ENCODE assay signal across 14 cellular contexts in genomic region chr4:89492476-89493110, GRCh38.
A peak's percentile ranks its signal among the peaks of the same experiment; 100 is the strongest.
DNase-seq lines count a peak whose midpoint lies in the region; TF ChIP-seq lines count a peak whose summit lies in the region.
"Had no signal": no experiment of that assay in that cellular context is flagged by ENCODE, and none has a peak within 500 bp of the region (broad histone marks: within the 10 kb centered on the region; RNA-seq: fewer than 3 reads in every experiment).

No MANE protein-coding gene starts in this region.

- in situ Hi-C loops in mammary epithelial cell (cut with MboI; ENCODE audit: low sequenced_read_pairs in 2 of 2), result no loop called here

- DNase-seq in AG04449 (ENCODE audit: low read depth, low spot score) (peak; percentile 38), mammary epithelial cell (peak; percentile 60), SIG-M5 treated with dmso at 0.1 percent for 504 hours (lab: John Stamatoyannopoulos, UW; ENCODE audit: unreplicated experiment) (no peak), OCI-LY7 (ENCODE audit: low spot score) (no peak), NCI-H748 (lab: John Stamatoyannopoulos, UW; ENCODE audit: unreplicated experiment) (no peak), GM19238 (ENCODE audit: insufficient read length, low spot score) (no peak)
- DNase-seq: activated CD4-positive, alpha-beta memory T cell treated with anti-CD3 and anti-CD28 coated beads for 36 hours; activated naive CD8-positive, alpha-beta T cell treated with anti-CD3 and anti-CD28 coated beads, Interleukin-2, amount 10 ng/mL, durations not matched to agents 7 days and 5 days; GF-D8; kidney glomerular epithelial cell; NCI-H526; stimulated activated naive CD4-positive, alpha-beta T cell had no signal

- H3K4me2 ChIP-seq in mammary epithelial cell (ENCODE audit: insufficient read depth, low read depth, low read length), result no peak overlapping the region
- H3K4me2 ChIP-seq in OCI-LY7 (ENCODE audit: low read length), result no peak overlapping the region

- H3K27ac ChIP-seq in mammary epithelial cell (ENCODE audit: insufficient read depth, low read depth, low read length) (no peak overlapping the region), iPS-18a (ENCODE audit: low read length) (no peak overlapping the region), OCI-LY7 (ENCODE audit: low read depth, low read length, poor library complexity, severe bottlenecking) (no peak overlapping the region)

- no peak overlapping the region for H3K4me3 ChIP-seq in AG04449 (ENCODE audit: low read depth, low read length)
- no peak overlapping the region for H3K4me3 ChIP-seq in mammary epithelial cell (replicated peaks in 1 of 3; ENCODE audit: insufficient read depth in 1 of 3, low read depth in 2 of 3, low read length in 3 of 3)
- peak overlapping the region; percentile 24 for H3K4me3 ChIP-seq in iPS-18a (ENCODE audit: low read length)
- no peak overlapping the region for H3K4me3 ChIP-seq in OCI-LY7 (ENCODE audit: low read depth, low read length, poor library complexity, severe bottlenecking)

- 38% methylated on average over 4 of the region's 4 CpGs for WGBS in mammary epithelial cell (ENCODE audit: low coverage, missing lambda C conversion rate)

- no peaks in the 10 kb centered on the region for H4K20me1 ChIP-seq in mammary epithelial cell (ENCODE audit: insufficient read depth, low read length)
- no peaks in the 10 kb centered on the region for H4K20me1 ChIP-seq in OCI-LY7 (ENCODE audit: insufficient read depth, low read length)

- H2AFZ ChIP-seq in mammary epithelial cell (ENCODE audit: low read depth, low read length) (no peak overlapping the region), OCI-LY7 (ENCODE audit: low read length) (no peak overlapping the region)

- H3K9me3 ChIP-seq in mammary epithelial cell (replicated peaks; ENCODE audit: insufficient read depth, low read length) (no peaks in the 10 kb centered on the region), iPS-18a (ENCODE audit: control insufficient read depth, low read depth, low read length) (no peaks in the 10 kb centered on the region), OCI-LY7 (ENCODE audit: low read length) (no peaks in the 10 kb centered on the region)

- no peaks in the 10 kb centered on the region for H3K79me2 ChIP-seq in mammary epithelial cell (ENCODE audit: insufficient read depth, low read length)
- no peaks in the 10 kb centered on the region for H3K79me2 ChIP-seq in OCI-LY7 (ENCODE audit: insufficient read depth, low read depth, low read length)

- no peak for TF ChIP-seq EP300 in Ishikawa (IDR thresholded peaks at IDR 0.05; ENCODE audit: borderline replicate concordance)

- intact Hi-C loops in mammary epithelial cell (cut with micrococcal nuclease), result loop anchor here (1.0 kb wide), 1 partner anchor 9 kb away; no protein-coding TSS in a partner anchor
- intact Hi-C loops in OCI-LY7 (cut with micrococcal nuclease; ENCODE audit: unreplicated experiment), result no loop called here

- H3K36me3 ChIP-seq in mammary epithelial cell (ENCODE audit: insufficient read depth, low read length) (no peaks in the 10 kb centered on the region), iPS-18a (ENCODE audit: control insufficient read depth, low read depth, low read length) (no peaks in the 10 kb centered on the region), OCI-LY7 (ENCODE audit: insufficient read depth, low read length) (no peaks in the 10 kb centered on the region)

- H3K9ac ChIP-seq in mammary epithelial cell (ENCODE audit: insufficient read depth, low read length) (no peak overlapping the region), iPS-18a (ENCODE audit: low read length) (no peak overlapping the region)

- no peak for TF ChIP-seq CTCF in AG04449 (IDR thresholded peaks at IDR 0.05; ENCODE audit: insufficient read depth, low read length, missing control alignments)
- TF ChIP-seq CTCF in mammary epithelial cell (conservative IDR thresholded peaks at IDR 0.05 in 1 of 2, IDR thresholded peaks at IDR 0.05 in 1 of 2; ENCODE audit: extremely low read depth in 1 of 2, insufficient read depth in 1 of 2, low read depth in 1 of 2, low read length in 2 of 2), result no peak
- TF ChIP-seq CTCF in OCI-LY7 (conservative IDR thresholded peaks at IDR 0.05; ENCODE audit: low read length), result no peak

- CTCF ChIA-PET in AG04449 (lab: Yijun Ruan, JAX) (interaction anchor here (1.4 kb wide), 1 partner anchor 7 kb away, joined by 4 read pairs; no protein-coding TSS in a partner anchor), mammary epithelial cell (lab: Charles Lee; ENCODE audit: low non-redundant PET) (interaction anchor here (0.7 kb wide), 1 partner anchor 28 kb away, joined by 3 read pairs; no protein-coding TSS in a partner anchor), OCI-LY7 (lab: Charles Lee; ENCODE audit: unreplicated experiment) (no interaction called here)

- TF ChIP-seq RAD21 in Ishikawa (IDR thresholded peaks at IDR 0.05; ENCODE audit: low read depth), result no peak

- POLR2A ChIA-PET in AG04449 (lab: Yijun Ruan, JAX) (no interaction called here), OCI-LY7 (lab: Charles Lee) (interaction anchor here (0.9 kb wide), 1 partner anchor 355 kb away, joined by 4 read pairs; no protein-coding TSS in a partner anchor)

- H3K9me2 ChIP-seq in OCI-LY7 (ENCODE audit: insufficient read depth, low read length), result no peaks in the 10 kb centered on the region

- H3K4me1 ChIP-seq in mammary epithelial cell (ENCODE audit: insufficient read depth, low read length), result peaks cover 18% of the 10 kb centered on the region
- peaks cover 16% of the 10 kb centered on the region for H3K4me1 ChIP-seq in iPS-18a (ENCODE audit: control insufficient read depth, low read depth, low read length)
- no peaks in the 10 kb centered on the region for H3K4me1 ChIP-seq in OCI-LY7 (ENCODE audit: insufficient read depth, low read length, poor library complexity, severe bottlenecking)

- BruUV-seq in mammary epithelial cell (replicated peaks; lab: Mats Ljungman, UMichigan), result no TSS peak
- BruUV-seq in OCI-LY7 (replicated peaks; lab: Mats Ljungman, UMichigan), result no TSS peak

- dilution Hi-C loops in mammary epithelial cell (cut with HindIII; ENCODE audit: low sequenced_read_pairs), result no loop called here

- H3K27me3 ChIP-seq in mammary epithelial cell (ENCODE audit: insufficient read depth, low read length) (no peaks in the 10 kb centered on the region), iPS-18a (ENCODE audit: control insufficient read depth, insufficient read depth, low read length) (no peaks in the 10 kb centered on the region)

TF ChIP-seq in Ishikawa, 13 proteins besides CTCF, POLR2A, EP300 and RAD21:
- TF ChIP-seq CEBPB (IDR thresholded peaks at IDR 0.05) (0 out of 2 replicates have a peak, but pooled peaks have one; percentile 4), TEAD4 (IDR thresholded peaks at IDR 0.05) (no peak), FOXM1 (IDR thresholded peaks at IDR 0.05; ENCODE audit: borderline replicate concordance, low read depth) (no peak), REST (IDR thresholded peaks at IDR 0.05; ENCODE audit: low read depth) (no peak)

Comparison
In these comparisons a context has a peak if more than half of its experiments do, and no peak if none do; other contexts are left out.
1. DNase-seq: peak in AG04449 (single experiment) and mammary epithelial cell (single experiment); none in SIG-M5 treated with dmso at 0.1 percent for 504 hours (single experiment), OCI-LY7 (single experiment), NCI-H748 (single experiment) and GM19238 (single experiment).